In genomic region chr4:94506822-94507221, GRCh38 we compare ENCODE assay signal across 27 cellular contexts. TPM values are rescaled to one million over a fixed set of nuclear protein-coding genes. Genes with fewer than 3 reads are reported as not detected.
DNase-seq lines count a peak whose midpoint lies in the region; ATAC-seq, FAIRE-seq and TF ChIP-seq lines count a peak whose summit lies in the region.
"Had no signal": no experiment of that assay in that cellular context is flagged by ENCODE, and none has a peak within 500 bp of the region (broad histone marks: within the 10 kb centered on the region; RNA-seq: fewer than 3 reads in every experiment).

No MANE protein-coding gene starts in this region.

- DNase-seq in A549 (ENCODE audit: low read depth in 1 of 2, low spot score in 1 of 2) = no peak
- no peak for DNase-seq in IMR-90
- no peak for DNase-seq in epithelial cell of prostate (ENCODE audit: low read depth, low spot score)
- DNase-seq in osteocyte (ENCODE audit: extremely low spot score, unreplicated experiment) = no peak
- DNase-seq in natural killer cell treated with Interleukin-12 subunit alpha and Interleukin-12 subunit beta and Interleukin-15 and Interleukin-18, amount 100 ng/mL, for 72 hours (ENCODE audit: low spot score) = no peak
- no peak for DNase-seq in activated T-cell treated with anti-CD3 and anti-CD28 coated beads, Interleukin-2, amount 50 U/mL, for 24 hours
- DNase-seq in activated CD8-positive, alpha-beta memory T cell treated with anti-CD3 and anti-CD28 coated beads, Interleukin-2, amount 10 ng/mL, durations not matched to agents 7 days and 5 days = no peak
- no peak for DNase-seq in activated CD4-positive, alpha-beta T cell treated with anti-CD3 and anti-CD28 coated beads, Interleukin-2, amount 10 ng/mL, durations not matched to agents 7 days and 5 days
- DNase-seq: activated CD8-positive, alpha-beta memory T cell treated with anti-CD3 and anti-CD28 coated beads for 24 hours; activated naive CD4-positive, alpha-beta T cell; activated T-cell treated with anti-CD3 and anti-CD28 coated beads, Interleukin-2, amount 50 U/mL, for 4 hours; COR-L47; hippocampal formation; immature natural killer cell; Karpas-422; lower lobe of right lung; NCI-H1694; NCI-H2171; NCI-H524; stimulated activated CD4-positive, alpha-beta T cell treated with anti-CD3 and anti-CD28 coated beads, Interleukin-2, amount 100 ng/mL, for 24 hours had no signal

- H4K8ac ChIP-seq in IMR-90 (ENCODE audit: low read depth in 2 of 2, low read length in 2 of 2) = peak overlapping the region in 1 of 2 experiments; percentile 58; a peak in 2 of 4 replicates

- peak overlapping the region; percentile 34; the same call in 1 of the 2 replicates for H4K91ac ChIP-seq in IMR-90 (ENCODE audit: insufficient read depth, low read depth, low read length)

- TF ChIP-seq EP300 in A549 (IDR thresholded peaks at IDR 0.05) = no peak

- H3K9me1 ChIP-seq in IMR-90 (ENCODE audit: insufficient read depth, low read length) = peaks cover 10% of the 10 kb centered on the region

- H3K27ac ChIP-seq in A549 (peak overlapping the region; percentile 71 to 84), IMR-90 (ENCODE audit: insufficient read depth, low read length) (no peak overlapping the region), epithelial cell of prostate (peak overlapping the region; percentile 51)
- H3K27ac ChIP-seq: BLaER1 treated with 17β-estradiol and CSF1 and Interleukin-3, amounts not matched to agents 10 nM and 100 nM; lower lobe of right lung; prostate gland; SK-N-MC had no signal

- H2AK5ac ChIP-seq in IMR-90 (ENCODE audit: low read depth, low read length) = 0 out of 2 replicates have a peak overlapping the region, but pooled peaks have one; percentile 2

- BruUV-seq in IMR-90 (replicated peaks; lab: Mats Ljungman, UMichigan) = no TSS peak

- POLR2A ChIA-PET in A549 (lab: Yijun Ruan, JAX) (no interaction called here), IMR-90 (lab: Charles Lee; ENCODE audit: unreplicated experiment) (no interaction called here)
- POLR2A ChIA-PET in activated CD4-positive, alpha-beta T cell treated with anti-CD3 and anti-CD28 coated beads, Interleukin-2, amount 10 ng/mL, durations not matched to agents 7 days and 5 days (lab: Charles Lee) = no interaction called here

- peak overlapping the region; percentile 43; the same call in 1 of the 2 replicates for H3K4ac ChIP-seq in IMR-90 (ENCODE audit: low read depth, low read length)

- no peaks in the 10 kb centered on the region; the same call in 1 of the 2 replicates for H3K36me3 ChIP-seq in IMR-90 (ENCODE audit: control insufficient read depth, insufficient read depth, low read length)
- H3K36me3 ChIP-seq: lower lobe of right lung, prostate gland had no signal

- TF ChIP-seq POLR2A in A549 (IDR thresholded peaks at IDR 0.05; ENCODE audit: low read length) = no peak
- no peak; the same call in 1 of the 2 replicates for TF ChIP-seq POLR2A in IMR-90 (IDR thresholded peaks at IDR 0.05; ENCODE audit: low read depth, low read length)

- 78% methylated on average over 7 of the region's 7 CpGs for WGBS in A549 (ENCODE audit: missing lambda C conversion rate)
- 100% methylated on average over 1 of the region's 7 CpGs; no CpG with 5 or more reads in 1 of the 2 experiments for WGBS in IMR-90 (ENCODE audit: extremely low coverage in 2 of 2, insufficient read length in 1 of 2), 2 experiments

- no peak overlapping the region for H3K14ac ChIP-seq in IMR-90 (replicated peaks; ENCODE audit: low read depth, low read length)

- intact Hi-C loops in IMR-90 (cut with micrococcal nuclease) = no loop called here

- H3K27me3 Mint-ChIP-seq in osteocyte (ENCODE audit: unreplicated experiment) = no peaks in the 10 kb centered on the region
- no peaks in the 10 kb centered on the region for H3K27me3 Mint-ChIP-seq in natural killer cell treated with Interleukin-12 subunit alpha and Interleukin-12 subunit beta and Interleukin-15 and Interleukin-18, amount 100 ng/mL, for 72 hours
- H3K27me3 Mint-ChIP-seq in activated T-cell treated with anti-CD3 and anti-CD28 coated beads, Interleukin-2, amount 50 U/mL, for 24 hours = no peaks in the 10 kb centered on the region
- no peaks in the 10 kb centered on the region for H3K27me3 Mint-ChIP-seq in activated CD8-positive, alpha-beta memory T cell treated with anti-CD3 and anti-CD28 coated beads, Interleukin-2, amount 10 ng/mL, durations not matched to agents 7 days and 5 days
- no peaks in the 10 kb centered on the region for H3K27me3 Mint-ChIP-seq in activated CD4-positive, alpha-beta T cell treated with anti-CD3 and anti-CD28 coated beads, Interleukin-2, amount 10 ng/mL, durations not matched to agents 7 days and 5 days

- no peak overlapping the region for H2BK20ac ChIP-seq in IMR-90 (ENCODE audit: low read depth, low read length)

- H2AFZ ChIP-seq in IMR-90 (replicated peaks; ENCODE audit: low read length, poor library complexity) = no peak overlapping the region

- FAIRE-seq in A549 (lab: Jason Lieb, UNC) = no peak
- FAIRE-seq: GM12891, H54 had no signal

- no peak overlapping the region for H3K23ac ChIP-seq in IMR-90 (ENCODE audit: low read depth, low read length)

- peak overlapping the region; percentile 34 for H2BK5ac ChIP-seq in IMR-90 (ENCODE audit: low read depth, low read length, poor library complexity, severe bottlenecking)

- peaks cover 15 to 72% of the 10 kb centered on the region in 2 experiments for H3K79me1 ChIP-seq in IMR-90 (ENCODE audit: low read depth in 1 of 2, low read length in 2 of 2)

- peak overlapping the region; percentile 74 for H3K27ac Mint-ChIP-seq in osteocyte (ENCODE audit: unreplicated experiment)
- no peak overlapping the region for H3K27ac Mint-ChIP-seq in natural killer cell treated with Interleukin-12 subunit alpha and Interleukin-12 subunit beta and Interleukin-15 and Interleukin-18, amount 100 ng/mL, for 72 hours
- no peak overlapping the region for H3K27ac Mint-ChIP-seq in activated T-cell treated with anti-CD3 and anti-CD28 coated beads, Interleukin-2, amount 50 U/mL, for 24 hours
- no peak overlapping the region for H3K27ac Mint-ChIP-seq in activated CD8-positive, alpha-beta memory T cell treated with anti-CD3 and anti-CD28 coated beads, Interleukin-2, amount 10 ng/mL, durations not matched to agents 7 days and 5 days
- no peak overlapping the region for H3K27ac Mint-ChIP-seq in activated CD4-positive, alpha-beta T cell treated with anti-CD3 and anti-CD28 coated beads, Interleukin-2, amount 10 ng/mL, durations not matched to agents 7 days and 5 days
- H3K27ac Mint-ChIP-seq: immature natural killer cell; T-helper 1 cell treated with Interleukin-12 subunit alpha and Interleukin-12 subunit beta and Interleukin-4 antibody, amounts not matched to agents 30 μg/mL and 1 μg/mL, for 36 hours had no signal

- no peaks in the 10 kb centered on the region for H3K27me3 ChIP-seq in IMR-90 (ENCODE audit: control insufficient read depth, insufficient read depth, low read length)
- H3K27me3 ChIP-seq: BLaER1 treated with 17β-estradiol and CSF1 and Interleukin-3, amounts not matched to agents 10 nM and 100 nM had no signal

- H3K18ac ChIP-seq in IMR-90 (ENCODE audit: low read depth, low read length) = peak overlapping the region; percentile 49; the same call in 1 of the 2 replicates

- no peak overlapping the region for H2AK9ac ChIP-seq in IMR-90 (replicated peaks; ENCODE audit: low read depth, low read length, poor library complexity)

- H4K5ac ChIP-seq in IMR-90 (ENCODE audit: low read depth, low read length) = 0 out of 2 replicates have a peak overlapping the region, but pooled peaks have one; percentile 62

- 0 out of 3 replicates have a peak overlapping the region, but pooled peaks have one; percentile 39 for H2BK15ac ChIP-seq in IMR-90 (ENCODE audit: low read depth, low read length)

- H3K9ac ChIP-seq in IMR-90 (ENCODE audit: low read depth, low read length) = no peak overlapping the region
- H3K9ac ChIP-seq: BLaER1 treated with 17β-estradiol and CSF1 and Interleukin-3, amounts not matched to agents 10 nM and 100 nM had no signal

- H3K4me3 ChIP-seq in A549 (no peak overlapping the region), IMR-90 (ENCODE audit: insufficient read depth, low read depth, low read length) (no peak overlapping the region)
- H3K4me3 ChIP-seq: BLaER1 treated with 17β-estradiol and CSF1 and Interleukin-3, amounts not matched to agents 10 nM and 100 nM; lower lobe of right lung; prostate gland; SK-N-MC; skin epidermis had no signal

- no peak overlapping the region for H3K56ac ChIP-seq in IMR-90 (ENCODE audit: extremely low read depth, insufficient read depth, low read length)

- dilution Hi-C loops in IMR-90 (cut with HindIII; ENCODE audit: low sequenced_read_pairs, unreplicated experiment) = no loop called here

- H3K9me3 ChIP-seq in A549 (no peaks in the 10 kb centered on the region), IMR-90 (ENCODE audit: control insufficient read depth, insufficient read depth, low read length) (no peaks in the 10 kb centered on the region)
- H3K9me3 ChIP-seq: BLaER1 treated with 17β-estradiol and CSF1 and Interleukin-3, amounts not matched to agents 10 nM and 100 nM; lower lobe of right lung; prostate gland had no signal

- H3K4me1 Mint-ChIP-seq in osteocyte (ENCODE audit: unreplicated experiment) = peaks cover 81% of the 10 kb centered on the region
- no peaks in the 10 kb centered on the region for H3K4me1 Mint-ChIP-seq in natural killer cell treated with Interleukin-12 subunit alpha and Interleukin-12 subunit beta and Interleukin-15 and Interleukin-18, amount 100 ng/mL, for 72 hours (ENCODE audit: low read depth in 2 of 2)
- peaks cover 14% of the 10 kb centered on the region for H3K4me1 Mint-ChIP-seq in activated T-cell treated with anti-CD3 and anti-CD28 coated beads, Interleukin-2, amount 50 U/mL, for 24 hours (ENCODE audit: low read depth)
- H3K4me1 Mint-ChIP-seq in activated CD8-positive, alpha-beta memory T cell treated with anti-CD3 and anti-CD28 coated beads, Interleukin-2, amount 10 ng/mL, durations not matched to agents 7 days and 5 days = peaks cover 6% of the 10 kb centered on the region
- peaks cover 2% of the 10 kb centered on the region for H3K4me1 Mint-ChIP-seq in activated CD4-positive, alpha-beta T cell treated with anti-CD3 and anti-CD28 coated beads, Interleukin-2, amount 10 ng/mL, durations not matched to agents 7 days and 5 days
- H3K4me1 Mint-ChIP-seq: immature natural killer cell had no signal

- H2BK120ac ChIP-seq in IMR-90 (ENCODE audit: low read depth, low read length) = 0 out of 2 replicates have a peak overlapping the region, but pooled peaks have one; percentile 6

- peak overlapping the region; percentile 74 for H3K4me2 ChIP-seq in A549
- H3K4me2 ChIP-seq in IMR-90 (ENCODE audit: low read depth, low read length) = no peak overlapping the region

- ATAC-seq in A549 = no peak
- no peak for ATAC-seq in IMR-90 (ENCODE audit: low read depth)
- ATAC-seq in natural killer cell treated with Interleukin-12 subunit alpha and Interleukin-12 subunit beta and Interleukin-15 and Interleukin-18, amount 100 ng/mL, for 72 hours = no peak
- no peak for ATAC-seq in activated CD8-positive, alpha-beta memory T cell treated with anti-CD3 and anti-CD28 coated beads, Interleukin-2, amount 10 ng/mL, durations not matched to agents 7 days and 5 days

- no peaks in the 10 kb centered on the region for H3K9me3 Mint-ChIP-seq in osteocyte (ENCODE audit: unreplicated experiment)
- H3K9me3 Mint-ChIP-seq in natural killer cell treated with Interleukin-12 subunit alpha and Interleukin-12 subunit beta and Interleukin-15 and Interleukin-18, amount 100 ng/mL, for 72 hours = no peaks in the 10 kb centered on the region
- no peaks in the 10 kb centered on the region for H3K9me3 Mint-ChIP-seq in activated T-cell treated with anti-CD3 and anti-CD28 coated beads, Interleukin-2, amount 50 U/mL, for 24 hours
- H3K9me3 Mint-ChIP-seq in activated CD8-positive, alpha-beta memory T cell treated with anti-CD3 and anti-CD28 coated beads, Interleukin-2, amount 10 ng/mL, durations not matched to agents 7 days and 5 days (ENCODE audit: low read depth) = no peaks in the 10 kb centered on the region
- no peaks in the 10 kb centered on the region for H3K9me3 Mint-ChIP-seq in activated CD4-positive, alpha-beta T cell treated with anti-CD3 and anti-CD28 coated beads, Interleukin-2, amount 10 ng/mL, durations not matched to agents 7 days and 5 days
- H3K9me3 Mint-ChIP-seq: activated T-cell treated with anti-CD3 and anti-CD28 coated beads, Interleukin-2, amount 50 U/mL, for 4 hours; immature natural killer cell; T-helper 1 cell treated with Interleukin-12 subunit alpha and Interleukin-12 subunit beta and Interleukin-4 antibody, amounts not matched to agents 30 μg/mL and 1 μg/mL, for 36 hours had no signal

- H3K4me1 ChIP-seq in A549 (peaks cover 55% of the 10 kb centered on the region), IMR-90 (ENCODE audit: control insufficient read depth, insufficient read depth, low read length) (peaks cover 18% of the 10 kb centered on the region)
- H3K4me1 ChIP-seq: prostate gland had no signal

- peaks cover 4% of the 10 kb centered on the region; the same call in 1 of the 2 replicates for H4K20me1 ChIP-seq in IMR-90 (ENCODE audit: insufficient read depth, low read length)

- TF ChIP-seq CTCF in A549 (IDR thresholded peaks at IDR 0.05) (no peak), IMR-90 (conservative IDR thresholded peaks at IDR 0.05; ENCODE audit: low read depth, low read length) (no peak), osteocyte (IDR thresholded peaks at IDR 0.05) (no peak)

- peaks cover 21% of the 10 kb centered on the region for H3K36me3 Mint-ChIP-seq in osteocyte (ENCODE audit: unreplicated experiment)
- H3K36me3 Mint-ChIP-seq in natural killer cell treated with Interleukin-12 subunit alpha and Interleukin-12 subunit beta and Interleukin-15 and Interleukin-18, amount 100 ng/mL, for 72 hours = no peaks in the 10 kb centered on the region
- H3K36me3 Mint-ChIP-seq in activated T-cell treated with anti-CD3 and anti-CD28 coated beads, Interleukin-2, amount 50 U/mL, for 24 hours (ENCODE audit: low read depth) = peaks cover 2% of the 10 kb centered on the region
- H3K36me3 Mint-ChIP-seq in activated CD8-positive, alpha-beta memory T cell treated with anti-CD3 and anti-CD28 coated beads, Interleukin-2, amount 10 ng/mL, durations not matched to agents 7 days and 5 days = no peaks in the 10 kb centered on the region
- H3K36me3 Mint-ChIP-seq in activated CD4-positive, alpha-beta T cell treated with anti-CD3 and anti-CD28 coated beads, Interleukin-2, amount 10 ng/mL, durations not matched to agents 7 days and 5 days (ENCODE audit: low read depth) = no peaks in the 10 kb centered on the region

- CTCF ChIA-PET in A549 (lab: Yijun Ruan, JAX) (no interaction called here), IMR-90 (lab: Yijun Ruan, JAX) (no interaction called here)
- CTCF ChIA-PET in activated CD8-positive, alpha-beta memory T cell treated with anti-CD3 and anti-CD28 coated beads, Interleukin-2, amount 10 ng/mL, durations not matched to agents 7 days and 5 days (lab: Charles Lee) = no interaction called here
- CTCF ChIA-PET in activated CD4-positive, alpha-beta T cell treated with anti-CD3 and anti-CD28 coated beads, Interleukin-2, amount 10 ng/mL, durations not matched to agents 7 days and 5 days (lab: Charles Lee) = no interaction called here

- no peak overlapping the region for H3K4me3 Mint-ChIP-seq in osteocyte (ENCODE audit: unreplicated experiment)
- H3K4me3 Mint-ChIP-seq in natural killer cell treated with Interleukin-12 subunit alpha and Interleukin-12 subunit beta and Interleukin-15 and Interleukin-18, amount 100 ng/mL, for 72 hours = no peak overlapping the region
- no peak overlapping the region for H3K4me3 Mint-ChIP-seq in activated T-cell treated with anti-CD3 and anti-CD28 coated beads, Interleukin-2, amount 50 U/mL, for 24 hours
- H3K4me3 Mint-ChIP-seq in activated CD8-positive, alpha-beta memory T cell treated with anti-CD3 and anti-CD28 coated beads, Interleukin-2, amount 10 ng/mL, durations not matched to agents 7 days and 5 days = no peak overlapping the region
- no peak overlapping the region for H3K4me3 Mint-ChIP-seq in activated CD4-positive, alpha-beta T cell treated with anti-CD3 and anti-CD28 coated beads, Interleukin-2, amount 10 ng/mL, durations not matched to agents 7 days and 5 days
- H3K4me3 Mint-ChIP-seq: activated T-cell treated with anti-CD3 and anti-CD28 coated beads, Interleukin-2, amount 50 U/mL, for 4 hours; immature natural killer cell; T-helper 1 cell treated with Interleukin-12 subunit alpha and Interleukin-12 subunit beta and Interleukin-4 antibody, amounts not matched to agents 30 μg/mL and 1 μg/mL, for 36 hours had no signal

- no peak for TF ChIP-seq RAD21 in A549 (conservative IDR thresholded peaks at IDR 0.05 in 1 of 2, IDR thresholded peaks at IDR 0.05 in 1 of 2)
- TF ChIP-seq RAD21 in IMR-90 (IDR thresholded peaks at IDR 0.05; ENCODE audit: low read length) = no peak

- in situ Hi-C loops in IMR-90 (cut with MboI; ENCODE audit: low sequenced_read_pairs) = no loop called here

RNA-seq across cellular contexts. Expression of gene PDLIM5, which starts 55.1 kb away (rescaled TPM):
- polyA plus RNA-seq in A549 (2011; rRNA removed) = 199 and 242 TPM in 2 replicates
- polyA plus RNA-seq in A549 (2012; cell fraction: cytosol; rRNA removed) = 49.8 and 61.2 TPM in 2 replicates
- 46.5 and 53.3 TPM in 2 replicates for polyA plus RNA-seq in A549 (2012; cell fraction: nucleus; rRNA removed)
- polyA plus RNA-seq in A549 (2017; fragmentation: RNase III; extraction: RNeasy Plus Mini Kit Qiagen cat#74134 plus additional on column Dnase treatment) = 43.9 to 54.2 TPM (median 48.2 TPM) in 3 replicates
- 282 and 319 TPM in 2 replicates for polyA minus RNA-seq in A549 (2011; rRNA and poly(A)+ RNA removed)
- total RNA-seq in IMR-90 (2012; rRNA removed) = 159 and 188 TPM in 2 replicates
- polyA plus RNA-seq in IMR-90 (2012; rRNA removed) = 96.5 and 98.9 TPM in 2 replicates
- polyA plus RNA-seq in IMR-90 (2012; cell fraction: cytosol; rRNA removed) = 50.8 and 51.2 TPM in 2 replicates
- 53.9 and 106 TPM in 2 replicates for polyA plus RNA-seq in IMR-90 (2012; cell fraction: nucleus; rRNA removed; ENCODE audit: low replicate concordance)
- total RNA-seq in osteocyte = 301 and 324 TPM in 2 replicates
- total RNA-seq in natural killer cell treated with Interleukin-12 subunit alpha and Interleukin-12 subunit beta and Interleukin-15 and Interleukin-18, amount 100 ng/mL, for 72 hours = 10 to 100 TPM; 26.2 to 30.2 TPM
- total RNA-seq in activated CD8-positive, alpha-beta memory T cell treated with anti-CD3 and anti-CD28 coated beads, Interleukin-2, amount 10 ng/mL, durations not matched to agents 7 days and 5 days = 10 to 100 TPM; 21.7 to 21.8 TPM
- 10 to 100 TPM; 23.2 to 26.7 TPM for total RNA-seq in activated CD4-positive, alpha-beta T cell treated with anti-CD3 and anti-CD28 coated beads, Interleukin-2, amount 10 ng/mL, durations not matched to agents 7 days and 5 days
